Comparison of ENCODE assay signal across 1 cellular context in the genomic region with DNA sequence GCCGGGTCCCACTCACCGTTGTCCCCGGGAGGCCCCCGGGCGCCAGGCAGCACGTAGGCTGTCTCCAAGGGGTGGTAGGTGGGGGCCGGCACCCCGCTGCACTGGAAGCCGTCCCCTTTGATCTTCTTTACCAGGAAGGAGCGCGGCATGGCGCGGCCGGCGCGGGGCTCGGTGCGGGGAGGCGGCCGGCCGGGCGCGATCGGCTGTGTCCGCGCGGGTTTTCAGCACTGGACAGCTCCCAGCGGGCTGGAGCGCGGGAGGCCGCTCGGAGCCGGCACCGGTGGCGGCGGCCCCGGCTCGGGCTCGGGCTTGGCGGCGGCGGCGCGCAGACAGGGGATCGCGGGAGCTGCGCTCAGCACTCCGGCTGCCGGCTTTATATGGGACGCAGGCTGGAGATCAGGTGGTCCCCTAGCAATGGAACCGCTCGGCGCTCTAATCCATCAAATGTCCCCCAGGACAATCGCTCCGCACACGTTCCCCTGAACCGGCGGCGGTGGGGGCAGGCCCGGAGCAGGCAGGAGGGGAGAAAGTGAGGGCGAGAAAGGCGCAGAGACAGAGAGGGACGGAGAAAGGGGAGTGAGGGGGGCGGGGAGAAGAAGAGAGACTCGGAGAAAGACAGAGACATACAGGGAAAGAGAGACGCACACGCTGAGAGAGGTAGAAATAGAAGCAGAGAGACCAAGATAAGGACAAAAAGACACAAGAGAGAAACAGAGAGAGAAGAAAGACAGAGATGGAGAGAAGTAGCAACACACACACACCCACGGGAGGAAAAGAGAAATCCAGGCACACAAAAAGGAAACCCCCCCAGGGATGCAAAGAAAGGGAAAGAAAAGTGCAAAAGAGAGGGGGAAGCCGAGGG.
TF ChIP-seq lines count a peak whose summit lies in the region.

A gene (minus strand): TSS at position 350 of the 862 bp plus-strand sequence. CDS start 201 bp downstream, at position 149.

TF ChIP-seq in HepG2, 621 proteins besides CTCF, POLR2A, EP300 and RAD21 (continued from another document and continues in another):
- TF ChIP-seq YEATS4 (CRISPR knock-in tag; IDR thresholded peaks at IDR 0.05; ENCODE audit: borderline replicate concordance) (peak; percentile 87), ZNF296 (CRISPR knock-in tag; conservative IDR thresholded peaks at IDR 0.05) (no peak), ZNF253 (CRISPR knock-in tag; IDR thresholded peaks at IDR 0.05; ENCODE audit: borderline replicate concordance) (peak; percentile 89; the same call in 1 of the 2 replicates), MATR3 (CRISPR knock-in tag; IDR thresholded peaks at IDR 0.05) (no peak), NFE2 (CRISPR knock-in tag; IDR thresholded peaks at IDR 0.05) (no peak), EHMT2 (IDR thresholded peaks at IDR 0.05; ENCODE audit: borderline replicate concordance, low read depth, low read length) (peak; percentile 11), IRX3 (CRISPR knock-in tag; IDR thresholded peaks at IDR 0.05; ENCODE audit: borderline replicate concordance, low read depth) (peak; percentile 99), ZNF660 (CRISPR knock-in tag; IDR thresholded peaks at IDR 0.05; ENCODE audit: borderline replicate concordance, low read depth) (no peak), ZNF605 (CRISPR knock-in tag; IDR thresholded peaks at IDR 0.05) (no peak), ZNF615 (CRISPR knock-in tag; IDR thresholded peaks at IDR 0.05; ENCODE audit: borderline replicate concordance) (no peak), NPAS2 (CRISPR knock-in tag; IDR thresholded peaks at IDR 0.05; ENCODE audit: borderline replicate concordance) (no peak), ZNF460 (CRISPR knock-in tag; IDR thresholded peaks at IDR 0.05; ENCODE audit: borderline replicate concordance) (no peak), ZNF180 (CRISPR knock-in tag; IDR thresholded peaks at IDR 0.05; ENCODE audit: borderline replicate concordance, low read depth) (no peak), RFXAP (CRISPR knock-in tag; IDR thresholded peaks at IDR 0.05; ENCODE audit: borderline replicate concordance) (peak; percentile 95), REPIN1 (CRISPR knock-in tag; IDR thresholded peaks at IDR 0.05; ENCODE audit: borderline replicate concordance, low read depth) (peak; percentile 72; the same call in 1 of the 2 replicates), GZF1 (CRISPR knock-in tag; IDR thresholded peaks at IDR 0.05) (peak; percentile 63; the same call in 1 of the 2 replicates), RFXANK (CRISPR knock-in tag; IDR thresholded peaks at IDR 0.05) (peak; percentile 75; the same call in 1 of the 2 replicates), DPF2 (CRISPR knock-in tag; IDR thresholded peaks at IDR 0.05; ENCODE audit: borderline replicate concordance, low read depth) (no peak), ZNF841 (CRISPR knock-in tag; IDR thresholded peaks at IDR 0.05; ENCODE audit: borderline replicate concordance) (peak; percentile 95), FOXJ3 (CRISPR knock-in tag; IDR thresholded peaks at IDR 0.05; ENCODE audit: borderline replicate concordance) (no peak), NONO (IDR thresholded peaks at IDR 0.05) (no peak), NONO (CRISPR knock-in tag; conservative IDR thresholded peaks at IDR 0.05) (peak; percentile 37; the same call in 1 of the 2 replicates), NCOA2 (CRISPR knock-in tag; IDR thresholded peaks at IDR 0.05) (peak; percentile 45; the same call in 1 of the 2 replicates), SATB2 (CRISPR knock-in tag; IDR thresholded peaks at IDR 0.05) (peak; percentile 92), ZNF546 (CRISPR knock-in tag; conservative IDR thresholded peaks at IDR 0.05) (peak; percentile 99), ZNF703 (CRISPR knock-in tag; IDR thresholded peaks at IDR 0.05; ENCODE audit: borderline replicate concordance) (0 out of 2 replicates have a peak, but pooled peaks have one; percentile 63), ISX (CRISPR knock-in tag; conservative IDR thresholded peaks at IDR 0.05) (peak; percentile 97), NFE2L1 (CRISPR knock-in tag; IDR thresholded peaks at IDR 0.05; ENCODE audit: borderline replicate concordance) (no peak), CBFB (CRISPR knock-in tag; IDR thresholded peaks at IDR 0.05) (no peak), ZSCAN25 (CRISPR knock-in tag; IDR thresholded peaks at IDR 0.05) (peak; percentile 94), SETDB1 (CRISPR knock-in tag; IDR thresholded peaks at IDR 0.05; ENCODE audit: borderline replicate concordance) (no peak), GABPA (IDR thresholded peaks at IDR 0.05; ENCODE audit: low read depth, low read length) (no peak), GABPA (CRISPR knock-in tag; IDR thresholded peaks at IDR 0.05; ENCODE audit: low read depth) (no peak), ZNF292 (CRISPR knock-in tag; IDR thresholded peaks at IDR 0.05; ENCODE audit: borderline replicate concordance, low read depth) (no peak), AHR (CRISPR knock-in tag; IDR thresholded peaks at IDR 0.05) (peak; percentile 94)
- TF ChIP-seq, protein P1, sequence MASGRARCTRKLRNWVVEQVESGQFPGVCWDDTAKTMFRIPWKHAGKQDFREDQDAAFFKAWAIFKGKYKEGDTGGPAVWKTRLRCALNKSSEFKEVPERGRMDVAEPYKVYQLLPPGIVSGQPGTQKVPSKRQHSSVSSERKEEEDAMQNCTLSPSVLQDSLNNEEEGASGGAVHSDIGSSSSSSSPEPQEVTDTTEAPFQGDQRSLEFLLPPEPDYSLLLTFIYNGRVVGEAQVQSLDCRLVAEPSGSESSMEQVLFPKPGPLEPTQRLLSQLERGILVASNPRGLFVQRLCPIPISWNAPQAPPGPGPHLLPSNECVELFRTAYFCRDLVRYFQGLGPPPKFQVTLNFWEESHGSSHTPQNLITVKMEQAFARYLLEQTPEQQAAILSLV (CRISPR knock-in tag; IDR thresholded peaks at IDR 0.05; ENCODE audit: borderline replicate concordance): peak; percentile 96; the same call in 1 of the 2 replicates
- TF ChIP-seq, protein P2, sequence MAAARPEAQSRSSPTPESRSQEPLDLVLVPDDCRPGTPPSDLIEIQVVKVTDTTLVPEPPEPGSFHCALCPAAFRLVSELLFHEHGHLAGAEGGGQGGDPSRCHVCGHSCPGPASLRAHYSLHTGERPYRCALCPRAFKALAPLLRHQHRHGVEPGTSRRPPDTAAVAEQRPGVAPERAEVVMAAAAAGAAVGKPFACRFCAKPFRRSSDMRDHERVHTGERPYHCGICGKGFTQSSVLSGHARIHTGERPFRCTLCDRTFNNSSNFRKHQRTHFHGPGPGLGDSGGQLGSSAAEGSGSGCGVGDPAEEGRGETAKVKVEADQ (CRISPR knock-in tag; IDR thresholded peaks at IDR 0.05; ENCODE audit: borderline replicate concordance): peak; percentile 99
- TF ChIP-seq, protein P3, sequence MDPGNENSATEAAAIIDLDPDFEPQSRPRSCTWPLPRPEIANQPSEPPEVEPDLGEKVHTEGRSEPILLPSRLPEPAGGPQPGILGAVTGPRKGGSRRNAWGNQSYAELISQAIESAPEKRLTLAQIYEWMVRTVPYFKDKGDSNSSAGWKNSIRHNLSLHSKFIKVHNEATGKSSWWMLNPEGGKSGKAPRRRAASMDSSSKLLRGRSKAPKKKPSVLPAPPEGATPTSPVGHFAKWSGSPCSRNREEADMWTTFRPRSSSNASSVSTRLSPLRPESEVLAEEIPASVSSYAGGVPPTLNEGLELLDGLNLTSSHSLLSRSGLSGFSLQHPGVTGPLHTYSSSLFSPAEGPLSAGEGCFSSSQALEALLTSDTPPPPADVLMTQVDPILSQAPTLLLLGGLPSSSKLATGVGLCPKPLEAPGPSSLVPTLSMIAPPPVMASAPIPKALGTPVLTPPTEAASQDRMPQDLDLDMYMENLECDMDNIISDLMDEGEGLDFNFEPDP (CRISPR knock-in tag; conservative IDR thresholded peaks at IDR 0.05): no peak
- TF ChIP-seq, protein P4, sequence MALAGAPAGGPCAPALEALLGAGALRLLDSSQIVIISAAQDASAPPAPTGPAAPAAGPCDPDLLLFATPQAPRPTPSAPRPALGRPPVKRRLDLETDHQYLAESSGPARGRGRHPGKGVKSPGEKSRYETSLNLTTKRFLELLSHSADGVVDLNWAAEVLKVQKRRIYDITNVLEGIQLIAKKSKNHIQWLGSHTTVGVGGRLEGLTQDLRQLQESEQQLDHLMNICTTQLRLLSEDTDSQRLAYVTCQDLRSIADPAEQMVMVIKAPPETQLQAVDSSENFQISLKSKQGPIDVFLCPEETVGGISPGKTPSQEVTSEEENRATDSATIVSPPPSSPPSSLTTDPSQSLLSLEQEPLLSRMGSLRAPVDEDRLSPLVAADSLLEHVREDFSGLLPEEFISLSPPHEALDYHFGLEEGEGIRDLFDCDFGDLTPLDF (CRISPR knock-in tag; IDR thresholded peaks at IDR 0.05): peak; percentile 63; the same call in 1 of the 2 replicates
- TF ChIP-seq, protein P5, sequence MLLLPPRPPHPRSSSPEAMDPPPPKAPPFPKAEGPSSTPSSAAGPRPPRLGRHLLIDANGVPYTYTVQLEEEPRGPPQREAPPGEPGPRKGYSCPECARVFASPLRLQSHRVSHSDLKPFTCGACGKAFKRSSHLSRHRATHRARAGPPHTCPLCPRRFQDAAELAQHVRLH (CRISPR knock-in tag; IDR thresholded peaks at IDR 0.05; ENCODE audit: borderline replicate concordance, low read depth): peak; percentile 84
- TF ChIP-seq, protein P6, sequence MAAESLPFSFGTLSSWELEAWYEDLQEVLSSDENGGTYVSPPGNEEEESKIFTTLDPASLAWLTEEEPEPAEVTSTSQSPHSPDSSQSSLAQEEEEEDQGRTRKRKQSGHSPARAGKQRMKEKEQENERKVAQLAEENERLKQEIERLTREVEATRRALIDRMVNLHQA (CRISPR knock-in tag; IDR thresholded peaks at IDR 0.05): no peak
- TF ChIP-seq, protein P7, sequence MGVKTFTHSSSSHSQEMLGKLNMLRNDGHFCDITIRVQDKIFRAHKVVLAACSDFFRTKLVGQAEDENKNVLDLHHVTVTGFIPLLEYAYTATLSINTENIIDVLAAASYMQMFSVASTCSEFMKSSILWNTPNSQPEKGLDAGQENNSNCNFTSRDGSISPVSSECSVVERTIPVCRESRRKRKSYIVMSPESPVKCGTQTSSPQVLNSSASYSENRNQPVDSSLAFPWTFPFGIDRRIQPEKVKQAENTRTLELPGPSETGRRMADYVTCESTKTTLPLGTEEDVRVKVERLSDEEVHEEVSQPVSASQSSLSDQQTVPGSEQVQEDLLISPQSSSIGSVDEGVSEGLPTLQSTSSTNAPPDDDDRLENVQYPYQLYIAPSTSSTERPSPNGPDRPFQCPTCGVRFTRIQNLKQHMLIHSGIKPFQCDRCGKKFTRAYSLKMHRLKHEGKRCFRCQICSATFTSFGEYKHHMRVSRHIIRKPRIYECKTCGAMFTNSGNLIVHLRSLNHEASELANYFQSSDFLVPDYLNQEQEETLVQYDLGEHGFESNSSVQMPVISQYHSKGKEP (CRISPR knock-in tag; IDR thresholded peaks at IDR 0.05): peak; percentile 94; the same call in 1 of the 2 replicates
- TF ChIP-seq, protein P8, sequence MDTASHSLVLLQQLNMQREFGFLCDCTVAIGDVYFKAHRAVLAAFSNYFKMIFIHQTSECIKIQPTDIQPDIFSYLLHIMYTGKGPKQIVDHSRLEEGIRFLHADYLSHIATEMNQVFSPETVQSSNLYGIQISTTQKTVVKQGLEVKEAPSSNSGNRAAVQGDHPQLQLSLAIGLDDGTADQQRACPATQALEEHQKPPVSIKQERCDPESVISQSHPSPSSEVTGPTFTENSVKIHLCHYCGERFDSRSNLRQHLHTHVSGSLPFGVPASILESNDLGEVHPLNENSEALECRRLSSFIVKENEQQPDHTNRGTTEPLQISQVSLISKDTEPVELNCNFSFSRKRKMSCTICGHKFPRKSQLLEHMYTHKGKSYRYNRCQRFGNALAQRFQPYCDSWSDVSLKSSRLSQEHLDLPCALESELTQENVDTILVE (CRISPR knock-in tag; IDR thresholded peaks at IDR 0.05): peak; percentile 98; the same call in 1 of the 2 replicates
- TF ChIP-seq, protein P9, sequence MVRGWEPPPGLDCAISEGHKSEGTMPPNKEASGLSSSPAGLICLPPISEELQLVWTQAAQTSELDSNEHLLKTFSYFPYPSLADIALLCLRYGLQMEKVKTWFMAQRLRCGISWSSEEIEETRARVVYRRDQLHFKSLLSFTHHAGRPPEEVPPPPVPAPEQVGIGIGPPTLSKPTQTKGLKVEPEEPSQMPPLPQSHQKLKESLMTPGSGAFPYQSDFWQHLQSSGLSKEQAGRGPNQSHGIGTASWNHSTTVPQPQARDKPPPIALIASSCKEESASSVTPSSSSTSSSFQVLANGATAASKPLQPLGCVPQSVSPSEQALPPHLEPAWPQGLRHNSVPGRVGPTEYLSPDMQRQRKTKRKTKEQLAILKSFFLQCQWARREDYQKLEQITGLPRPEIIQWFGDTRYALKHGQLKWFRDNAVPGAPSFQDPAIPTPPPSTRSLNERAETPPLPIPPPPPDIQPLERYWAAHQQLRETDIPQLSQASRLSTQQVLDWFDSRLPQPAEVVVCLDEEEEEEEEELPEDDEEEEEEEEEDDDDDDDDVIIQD (CRISPR knock-in tag; IDR thresholded peaks at IDR 0.05; ENCODE audit: low read depth): no peak
- TF ChIP-seq, protein P10, sequence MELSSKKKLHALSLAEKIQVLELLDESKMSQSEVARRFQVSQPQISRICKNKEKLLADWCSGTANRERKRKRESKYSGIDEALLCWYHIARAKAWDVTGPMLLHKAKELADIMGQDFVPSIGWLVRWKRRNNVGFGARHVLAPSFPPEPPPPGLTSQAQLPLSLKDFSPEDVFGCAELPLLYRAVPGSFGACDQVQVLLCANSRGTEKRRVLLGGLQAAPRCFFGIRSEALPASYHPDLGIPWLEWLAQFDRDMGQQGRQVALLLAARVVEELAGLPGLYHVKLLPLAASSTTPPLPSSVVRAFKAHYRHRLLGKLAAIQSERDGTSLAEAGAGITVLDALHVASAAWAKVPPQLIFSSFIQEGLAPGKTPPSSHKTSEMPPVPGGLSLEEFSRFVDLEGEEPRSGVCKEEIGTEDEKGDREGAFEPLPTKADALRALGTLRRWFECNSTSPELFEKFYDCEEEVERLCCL (CRISPR knock-in tag; IDR thresholded peaks at IDR 0.05; ENCODE audit: borderline replicate concordance): no peak; the same call in 1 of the 2 replicates
- TF ChIP-seq, protein P11, sequence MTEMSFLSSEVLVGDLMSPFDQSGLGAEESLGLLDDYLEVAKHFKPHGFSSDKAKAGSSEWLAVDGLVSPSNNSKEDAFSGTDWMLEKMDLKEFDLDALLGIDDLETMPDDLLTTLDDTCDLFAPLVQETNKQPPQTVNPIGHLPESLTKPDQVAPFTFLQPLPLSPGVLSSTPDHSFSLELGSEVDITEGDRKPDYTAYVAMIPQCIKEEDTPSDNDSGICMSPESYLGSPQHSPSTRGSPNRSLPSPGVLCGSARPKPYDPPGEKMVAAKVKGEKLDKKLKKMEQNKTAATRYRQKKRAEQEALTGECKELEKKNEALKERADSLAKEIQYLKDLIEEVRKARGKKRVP (CRISPR knock-in tag; IDR thresholded peaks at IDR 0.05): peak in 1 of 2 experiments; percentile 71; a peak in 1 of 4 replicates
- TF ChIP-seq, protein P12, sequence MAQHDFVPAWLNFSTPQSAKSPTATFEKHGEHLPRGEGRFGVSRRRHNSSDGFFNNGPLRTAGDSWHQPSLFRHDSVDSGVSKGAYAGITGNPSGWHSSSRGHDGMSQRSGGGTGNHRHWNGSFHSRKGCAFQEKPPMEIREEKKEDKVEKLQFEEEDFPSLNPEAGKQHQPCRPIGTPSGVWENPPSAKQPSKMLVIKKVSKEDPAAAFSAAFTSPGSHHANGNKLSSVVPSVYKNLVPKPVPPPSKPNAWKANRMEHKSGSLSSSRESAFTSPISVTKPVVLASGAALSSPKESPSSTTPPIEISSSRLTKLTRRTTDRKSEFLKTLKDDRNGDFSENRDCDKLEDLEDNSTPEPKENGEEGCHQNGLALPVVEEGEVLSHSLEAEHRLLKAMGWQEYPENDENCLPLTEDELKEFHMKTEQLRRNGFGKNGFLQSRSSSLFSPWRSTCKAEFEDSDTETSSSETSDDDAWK (CRISPR knock-in tag; IDR thresholded peaks at IDR 0.05): no peak
